ENCODE assay signal across 10 cellular contexts in genomic region chrX:13387656-13388421, GRCh38.
DNase-seq lines count a peak whose midpoint lies in the region; ATAC-seq, FAIRE-seq and TF ChIP-seq lines count a peak whose summit lies in the region.
"Had no signal": no experiment of that assay in that cellular context is flagged by ENCODE, and none has a peak within 500 bp of the region (broad histone marks: within the 10 kb centered on the region; RNA-seq: fewer than 3 reads in every experiment).

No MANE protein-coding gene starts in this region.

- WGBS in HepG2 (ENCODE audit: low lambda C conversion rate) = no CpG with 5 or more reads among the region's 2 CpGs
- WGBS in thyroid gland, 2 donors = 62 to 89% methylated on average over 2 of the region's 2 CpGs

- DNase-seq in AG20443 (ENCODE audit: low spot score) (peak; percentile 15), fibroblast of villous mesenchyme (ENCODE audit: low read depth) (peak; percentile 32), PC-9 (no peak), HepG2 (ENCODE audit: low spot score) (no peak), thyroid gland (no peak), nucleus accumbens (lab: John Stamatoyannopoulos, UW) (no peak)
- DNase-seq: NCI-H526 treated with DMSO at 0.1 percent for 48 hours, retina had no signal

- no peak overlapping the region for H3K9ac ChIP-seq in HepG2 (ENCODE audit: insufficient read depth, low read depth, low read length)

- peak; percentile 75 for ATAC-seq in GM21717 (IDR thresholded peaks at IDR 0.05; ENCODE audit: unreplicated experiment)
- ATAC-seq in SK-N-SH treated with all-trans-retinoic acid at 6 μM for 48 hours = peak; percentile 64
- no peak for ATAC-seq in HepG2

- H3K4me1 ChIP-seq in PC-9 (replicated peaks; ENCODE audit: insufficient read depth) = no peaks in the 10 kb centered on the region
- H3K4me1 ChIP-seq in HepG2 (ENCODE audit: insufficient read depth, low read length) = no peaks in the 10 kb centered on the region
- H3K4me1 ChIP-seq in thyroid gland = no peaks in the 10 kb centered on the region

- no peaks in the 10 kb centered on the region for H3K27me3 ChIP-seq in PC-9 (ENCODE audit: insufficient read depth, low read depth)
- H3K27me3 ChIP-seq in HepG2 (ENCODE audit: control insufficient read depth in 1 of 2, insufficient read depth in 2 of 2, low read length in 2 of 2) = no peaks in the 10 kb centered on the region
- no peaks in the 10 kb centered on the region for H3K27me3 ChIP-seq in thyroid gland

- no peak overlapping the region for H3K27ac ChIP-seq in PC-9
- H3K27ac ChIP-seq in HepG2 (ENCODE audit: extremely low read length, insufficient read depth, low read length) = no peak overlapping the region
- H3K27ac ChIP-seq in thyroid gland = no peak overlapping the region

- TF ChIP-seq CTCF in fibroblast of villous mesenchyme (IDR thresholded peaks at IDR 0.05; ENCODE audit: insufficient read depth, low read depth, low read length) (no peak), PC-9 (conservative IDR thresholded peaks at IDR 0.05) (no peak), HepG2 (CRISPR knock-in tag; IDR thresholded peaks at IDR 0.05) (no peak), thyroid gland (IDR thresholded peaks at IDR 0.05) (no peak)

- CTCF ChIA-PET in PC-9 (lab: Charles Lee) (no interaction called here), HepG2 (lab: Yijun Ruan, JAX; ENCODE audit: low intra/inter-chr PET ratio, low total read pairs) (no interaction called here)

- H3K4me3 ChIP-seq in fibroblast of villous mesenchyme (ENCODE audit: low read depth, low read length) (no peak overlapping the region), PC-9 (no peak overlapping the region), HepG2 (replicated peaks in 1 of 3; ENCODE audit: insufficient read depth in 1 of 3, low read depth in 2 of 3, low read length in 3 of 3) (no peak overlapping the region), thyroid gland (replicated peaks in 1 of 3) (no peak overlapping the region)

- TF ChIP-seq EP300 in HepG2 (IDR thresholded peaks at IDR 0.05; ENCODE audit: low read depth in 2 of 2, low read length in 2 of 2) = no peak
- TF ChIP-seq EP300 in HepG2 (CRISPR knock-in tag; IDR thresholded peaks at IDR 0.05; ENCODE audit: borderline replicate concordance) = no peak

- H2AFZ ChIP-seq in PC-9 (no peak overlapping the region), HepG2 (ENCODE audit: low read length) (no peak overlapping the region)

- no peak for TF ChIP-seq RAD21 in HepG2 (CRISPR knock-in tag; IDR thresholded peaks at IDR 0.05)

- in situ Hi-C loops in HepG2 (cut with HindIII; ENCODE audit: extremely low pct_ligation_motif_present, low pct_unique_long_range_greater_than_20kb) = no loop called here

- no peak for FAIRE-seq in HepG2 (lab: Jason Lieb, UNC)

- no peaks in the 10 kb centered on the region for H4K20me1 ChIP-seq in PC-9 (ENCODE audit: insufficient read depth)
- no peaks in the 10 kb centered on the region for H4K20me1 ChIP-seq in HepG2 (ENCODE audit: insufficient read depth, low read length)

- intact Hi-C loops in PC-9 (cut with micrococcal nuclease; ENCODE audit: unreplicated experiment) (no loop called here), HepG2 (cut with micrococcal nuclease; ENCODE audit: unreplicated experiment) (no loop called here), thyroid gland (cut with DNase I) (no loop called here)

- no peak overlapping the region for H3K4me2 ChIP-seq in PC-9
- H3K4me2 ChIP-seq in HepG2 (ENCODE audit: low read depth, low read length) = no peak overlapping the region

- no peak for TF ChIP-seq POLR2A in HepG2 (IDR thresholded peaks at IDR 0.05; ENCODE audit: insufficient read depth in 1 of 2, low read depth in 2 of 2, low read length in 2 of 2)
- no peak for TF ChIP-seq POLR2A in thyroid gland (IDR thresholded peaks at IDR 0.05)

- H3K79me2 ChIP-seq in PC-9 (ENCODE audit: low read depth) (no peaks in the 10 kb centered on the region), HepG2 (ENCODE audit: insufficient read depth, low read length) (no peaks in the 10 kb centered on the region)

- POLR2A ChIA-PET in PC-9 (lab: Charles Lee; ENCODE audit: unreplicated experiment) (no interaction called here), HepG2 (lab: Yijun Ruan, JAX) (no interaction called here)

- no peaks in the 10 kb centered on the region for H3K9me2 ChIP-seq in PC-9 (ENCODE audit: insufficient read depth)

- H3K36me3 ChIP-seq in PC-9 (ENCODE audit: low read depth) (no peaks in the 10 kb centered on the region), HepG2 (replicated peaks in 1 of 2; ENCODE audit: control insufficient read depth in 1 of 2, insufficient read depth in 2 of 2, low read length in 2 of 2) (no peaks in the 10 kb centered on the region), thyroid gland (no peaks in the 10 kb centered on the region)

- H3F3A ChIP-seq in PC-9 (ENCODE audit: insufficient read depth, low read depth) = no peaks in the 10 kb centered on the region

- BruUV-seq in PC-9 (replicated peaks; lab: Mats Ljungman, UMichigan) = no TSS peak
- BruUV-seq in HepG2 (replicated peaks; lab: Mats Ljungman, UMichigan) = no TSS peak

- H3K9me3 ChIP-seq in PC-9 (ENCODE audit: insufficient read depth, low read depth) (no peaks in the 10 kb centered on the region), HepG2 (ENCODE audit: low read length) (no peaks in the 10 kb centered on the region), thyroid gland (no peaks in the 10 kb centered on the region)

TF ChIP-seq in SK-N-SH treated with all-trans-retinoic acid at 6 μM for 48 hours, 23 proteins besides CTCF, POLR2A, EP300 and RAD21:
- TF ChIP-seq BACH2 (CRISPR knock-in tag; IDR thresholded peaks at IDR 0.05; ENCODE audit: borderline replicate concordance) (no peak), GLIS3 (CRISPR knock-in tag; IDR thresholded peaks at IDR 0.05) (no peak), POU6F1 (CRISPR knock-in tag; IDR thresholded peaks at IDR 0.05; ENCODE audit: borderline replicate concordance, low read depth) (no peak), ZNF565 (CRISPR knock-in tag; conservative IDR thresholded peaks at IDR 0.05; ENCODE audit: low read depth) (no peak), CSRNP3 (CRISPR knock-in tag; IDR thresholded peaks at IDR 0.05) (no peak)

TF ChIP-seq in HepG2, 621 proteins besides CTCF, POLR2A, EP300 and RAD21 (continues in another document):
- TF ChIP-seq ZNF44 (CRISPR knock-in tag; IDR thresholded peaks at IDR 0.05) = no peak
- no peak for TF ChIP-seq ZBTB20 (CRISPR knock-in tag; IDR thresholded peaks at IDR 0.05; ENCODE audit: borderline replicate concordance, low read depth)
- no peak for TF ChIP-seq CREB3 (CRISPR knock-in tag; IDR thresholded peaks at IDR 0.05)
- TF ChIP-seq IRF1 (CRISPR knock-in tag; IDR thresholded peaks at IDR 0.05; ENCODE audit: low read depth) = no peak
- no peak for TF ChIP-seq ISX (CRISPR knock-in tag; conservative IDR thresholded peaks at IDR 0.05)
- TF ChIP-seq NR3C1 (CRISPR knock-in tag; IDR thresholded peaks at IDR 0.05) = no peak
- no peak for TF ChIP-seq HNRNPUL1 (IDR thresholded peaks at IDR 0.05; ENCODE audit: low read depth, low read length)
- TF ChIP-seq ZNF230 (CRISPR knock-in tag; IDR thresholded peaks at IDR 0.05) = no peak
- no peak for TF ChIP-seq ZBTB49 (CRISPR knock-in tag; IDR thresholded peaks at IDR 0.05; ENCODE audit: borderline replicate concordance)
- TF ChIP-seq E2F5 (CRISPR knock-in tag; conservative IDR thresholded peaks at IDR 0.05) = no peak
- no peak for TF ChIP-seq CEBPG (CRISPR knock-in tag; IDR thresholded peaks at IDR 0.05)
- no peak for TF ChIP-seq PHF8 (CRISPR knock-in tag; IDR thresholded peaks at IDR 0.05)
- TF ChIP-seq ZNF776 (CRISPR knock-in tag; IDR thresholded peaks at IDR 0.05) = no peak
- TF ChIP-seq ZFP36L2 (CRISPR knock-in tag; IDR thresholded peaks at IDR 0.05) = no peak
- TF ChIP-seq CREM (IDR thresholded peaks at IDR 0.05) = no peak
- TF ChIP-seq CREM (CRISPR knock-in tag; IDR thresholded peaks at IDR 0.05) = no peak
- TF ChIP-seq TAF15 (IDR thresholded peaks at IDR 0.05; ENCODE audit: low read depth, low read length, poor library complexity, severe bottlenecking) = no peak

Comparison
In these comparisons a context has a peak if more than half of its experiments do, and no peak if none do; other contexts are left out.
1. DNase-seq: peak in AG20443 (single experiment) and fibroblast of villous mesenchyme (single experiment); none in PC-9 (0 of 2), HepG2 (single experiment), thyroid gland (0 of 2) and nucleus accumbens (0 of 56).